Comparison of ENCODE assay signal across 1 cellular context in the genomic region with DNA sequence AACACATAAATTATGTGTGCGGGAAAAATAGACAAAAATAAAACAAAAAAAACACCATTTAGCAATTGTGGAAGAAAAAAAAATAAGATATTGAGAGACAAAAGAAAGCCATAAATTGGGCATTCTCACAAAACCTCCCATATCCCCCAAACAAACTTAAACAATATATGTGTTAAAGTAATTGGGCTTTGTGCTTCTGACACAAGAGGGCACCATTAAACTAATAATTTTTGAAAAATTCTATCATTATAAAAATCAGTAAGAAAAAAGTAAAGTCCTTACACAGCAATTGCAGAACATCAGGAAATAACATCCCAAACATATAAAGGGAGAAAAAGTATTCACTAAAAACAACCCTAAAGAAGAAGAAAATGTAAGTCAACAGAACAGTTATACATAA.
TF ChIP-seq lines count a peak whose summit lies in the region.

No MANE protein-coding gene starts in this region.

TF ChIP-seq in SK-N-SH, 30 proteins besides CTCF, POLR2A, EP300 and RAD21 (continued from another document):
- TF ChIP-seq RFX5 (IDR thresholded peaks at IDR 0.05; ENCODE audit: low read length) (no peak), TAF1 (IDR thresholded peaks at IDR 0.05; ENCODE audit: borderline replicate concordance, low read depth, low read length) (no peak), EZH2phosphoT487 (IDR thresholded peaks at IDR 0.05; ENCODE audit: borderline replicate concordance, low read depth) (no peak), SMC3 (IDR thresholded peaks at IDR 0.05; ENCODE audit: low read depth, low read length) (no peak), GATA2 (CRISPR knock-in tag; IDR thresholded peaks at IDR 0.05) (no peak), GABPA (IDR thresholded peaks at IDR 0.05; ENCODE audit: low read depth) (no peak), JUND (IDR thresholded peaks at IDR 0.05) (no peak), RCOR1 (IDR thresholded peaks at IDR 0.05; ENCODE audit: low read length) (no peak), MXI1 (IDR thresholded peaks at IDR 0.05; ENCODE audit: low read depth, low read length) (no peak), RXRA (IDR thresholded peaks at IDR 0.05; ENCODE audit: borderline replicate concordance, low read depth) (no peak)
- TF ChIP-seq, protein P1, sequence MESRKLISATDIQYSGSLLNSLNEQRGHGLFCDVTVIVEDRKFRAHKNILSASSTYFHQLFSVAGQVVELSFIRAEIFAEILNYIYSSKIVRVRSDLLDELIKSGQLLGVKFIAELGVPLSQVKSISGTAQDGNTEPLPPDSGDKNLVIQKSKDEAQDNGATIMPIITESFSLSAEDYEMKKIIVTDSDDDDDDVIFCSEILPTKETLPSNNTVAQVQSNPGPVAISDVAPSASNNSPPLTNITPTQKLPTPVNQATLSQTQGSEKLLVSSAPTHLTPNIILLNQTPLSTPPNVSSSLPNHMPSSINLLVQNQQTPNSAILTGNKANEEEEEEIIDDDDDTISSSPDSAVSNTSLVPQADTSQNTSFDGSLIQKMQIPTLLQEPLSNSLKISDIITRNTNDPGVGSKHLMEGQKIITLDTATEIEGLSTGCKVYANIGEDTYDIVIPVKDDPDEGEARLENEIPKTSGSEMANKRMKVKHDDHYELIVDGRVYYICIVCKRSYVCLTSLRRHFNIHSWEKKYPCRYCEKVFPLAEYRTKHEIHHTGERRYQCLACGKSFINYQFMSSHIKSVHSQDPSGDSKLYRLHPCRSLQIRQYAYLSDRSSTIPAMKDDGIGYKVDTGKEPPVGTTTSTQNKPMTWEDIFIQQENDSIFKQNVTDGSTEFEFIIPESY (IDR thresholded peaks at IDR 0.05; ENCODE audit: borderline replicate concordance, low read depth) = no peak
- TF ChIP-seq, protein P2, sequence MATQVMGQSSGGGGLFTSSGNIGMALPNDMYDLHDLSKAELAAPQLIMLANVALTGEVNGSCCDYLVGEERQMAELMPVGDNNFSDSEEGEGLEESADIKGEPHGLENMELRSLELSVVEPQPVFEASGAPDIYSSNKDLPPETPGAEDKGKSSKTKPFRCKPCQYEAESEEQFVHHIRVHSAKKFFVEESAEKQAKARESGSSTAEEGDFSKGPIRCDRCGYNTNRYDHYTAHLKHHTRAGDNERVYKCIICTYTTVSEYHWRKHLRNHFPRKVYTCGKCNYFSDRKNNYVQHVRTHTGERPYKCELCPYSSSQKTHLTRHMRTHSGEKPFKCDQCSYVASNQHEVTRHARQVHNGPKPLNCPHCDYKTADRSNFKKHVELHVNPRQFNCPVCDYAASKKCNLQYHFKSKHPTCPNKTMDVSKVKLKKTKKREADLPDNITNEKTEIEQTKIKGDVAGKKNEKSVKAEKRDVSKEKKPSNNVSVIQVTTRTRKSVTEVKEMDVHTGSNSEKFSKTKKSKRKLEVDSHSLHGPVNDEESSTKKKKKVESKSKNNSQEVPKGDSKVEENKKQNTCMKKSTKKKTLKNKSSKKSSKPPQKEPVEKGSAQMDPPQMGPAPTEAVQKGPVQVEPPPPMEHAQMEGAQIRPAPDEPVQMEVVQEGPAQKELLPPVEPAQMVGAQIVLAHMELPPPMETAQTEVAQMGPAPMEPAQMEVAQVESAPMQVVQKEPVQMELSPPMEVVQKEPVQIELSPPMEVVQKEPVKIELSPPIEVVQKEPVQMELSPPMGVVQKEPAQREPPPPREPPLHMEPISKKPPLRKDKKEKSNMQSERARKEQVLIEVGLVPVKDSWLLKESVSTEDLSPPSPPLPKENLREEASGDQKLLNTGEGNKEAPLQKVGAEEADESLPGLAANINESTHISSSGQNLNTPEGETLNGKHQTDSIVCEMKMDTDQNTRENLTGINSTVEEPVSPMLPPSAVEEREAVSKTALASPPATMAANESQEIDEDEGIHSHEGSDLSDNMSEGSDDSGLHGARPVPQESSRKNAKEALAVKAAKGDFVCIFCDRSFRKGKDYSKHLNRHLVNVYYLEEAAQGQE (IDR thresholded peaks at IDR 0.05; ENCODE audit: low read depth, low read length) = no peak
- TF ChIP-seq, protein P3, sequence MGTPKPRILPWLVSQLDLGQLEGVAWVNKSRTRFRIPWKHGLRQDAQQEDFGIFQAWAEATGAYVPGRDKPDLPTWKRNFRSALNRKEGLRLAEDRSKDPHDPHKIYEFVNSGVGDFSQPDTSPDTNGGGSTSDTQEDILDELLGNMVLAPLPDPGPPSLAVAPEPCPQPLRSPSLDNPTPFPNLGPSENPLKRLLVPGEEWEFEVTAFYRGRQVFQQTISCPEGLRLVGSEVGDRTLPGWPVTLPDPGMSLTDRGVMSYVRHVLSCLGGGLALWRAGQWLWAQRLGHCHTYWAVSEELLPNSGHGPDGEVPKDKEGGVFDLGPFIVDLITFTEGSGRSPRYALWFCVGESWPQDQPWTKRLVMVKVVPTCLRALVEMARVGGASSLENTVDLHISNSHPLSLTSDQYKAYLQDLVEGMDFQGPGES (IDR thresholded peaks at IDR 0.05; ENCODE audit: low read depth, low read length) = no peak
